Comparison of ENCODE assay signal across 11 cellular contexts in the genomic region with DNA sequence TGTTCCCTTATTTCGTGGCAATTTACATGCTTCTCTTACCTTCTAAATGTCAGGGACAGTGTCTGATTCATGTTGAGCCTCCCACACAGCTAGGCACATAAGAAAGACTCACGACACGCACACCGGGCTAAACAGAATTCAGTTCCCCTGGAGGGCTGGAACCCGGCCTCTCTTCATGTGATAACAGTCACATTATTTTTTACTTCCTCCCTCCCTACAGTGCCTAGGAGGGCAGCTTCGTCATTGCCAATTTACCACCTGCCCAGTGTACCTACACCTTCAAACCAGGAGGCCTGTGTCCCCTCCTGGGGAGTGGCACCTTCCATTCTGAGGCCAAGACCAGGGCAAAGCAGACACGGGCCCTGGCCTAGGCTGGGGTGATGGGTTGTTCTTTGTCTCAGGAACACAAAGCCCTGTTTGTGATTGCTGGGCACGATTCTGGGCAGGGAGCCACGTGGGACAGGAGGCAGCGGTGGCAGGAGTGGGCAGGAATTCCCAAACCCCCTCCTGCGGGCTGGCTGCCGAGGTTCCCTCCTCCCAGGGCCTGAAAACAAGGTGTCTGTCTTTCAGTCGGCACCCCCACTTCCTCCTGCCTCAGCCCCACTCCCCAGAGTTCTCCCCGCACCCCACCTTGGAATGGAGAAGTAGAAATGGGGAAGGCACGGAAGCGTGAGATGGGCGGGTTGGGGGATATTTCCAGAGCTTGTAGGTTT. TPM values are rescaled to one million over a fixed set of nuclear protein-coding genes. Genes with fewer than 3 reads are reported as not detected.
A peak's percentile ranks its signal among the peaks of the same experiment; 100 is the strongest.
DNase-seq lines count a peak whose midpoint lies in the region; ATAC-seq and TF ChIP-seq lines count a peak whose summit lies in the region.
"Had no signal": no experiment of that assay in that cellular context is flagged by ENCODE, and none has a peak within 500 bp of the region (broad histone marks: within the 10 kb centered on the region; RNA-seq: fewer than 3 reads in every experiment).

No MANE protein-coding gene starts in this region.

- CTCF ChIA-PET in activated CD4-positive, alpha-beta T cell treated with anti-CD3 and anti-CD28 coated beads, Interleukin-2, amount 10 ng/mL, durations not matched to agents 7 days and 5 days (lab: Charles Lee), result interaction anchor here (0.6 kb wide), 1 partner anchor 482 kb away, joined by 4 read pairs; no protein-coding TSS in a partner anchor

- H3K36me3 ChIP-seq in DOHH2 (ENCODE audit: control insufficient read depth, low read length) (no peaks in the 10 kb centered on the region), neutrophil (no peaks in the 10 kb centered on the region)

- no peak for TF ChIP-seq POLR2A in NB4 (IDR thresholded peaks at IDR 0.05; ENCODE audit: extremely low read depth, insufficient read length)

- peaks cover 4% of the 10 kb centered on the region for H3K27me3 Mint-ChIP-seq in activated CD4-positive, alpha-beta T cell treated with anti-CD3 and anti-CD28 coated beads, Interleukin-2, amount 10 ng/mL, durations not matched to agents 7 days and 5 days

- no peaks in the 10 kb centered on the region for H4K20me1 ChIP-seq in DOHH2 (ENCODE audit: control insufficient read depth, insufficient read depth, low read depth, low read length)

- H3K4me3 ChIP-seq in DOHH2 (ENCODE audit: low read length) (peak overlapping the region; percentile 30), NB4 (ENCODE audit: low read depth, low read length) (no peak overlapping the region), neutrophil (ENCODE audit: low read depth in 1 of 2, low read length in 1 of 2) (peak overlapping the region in 1 of 2 experiments; percentile 8)

- no peak overlapping the region for H3K27ac Mint-ChIP-seq in activated CD4-positive, alpha-beta T cell treated with anti-CD3 and anti-CD28 coated beads, Interleukin-2, amount 10 ng/mL, durations not matched to agents 7 days and 5 days

- no peaks in the 10 kb centered on the region for H3K9me3 Mint-ChIP-seq in activated CD4-positive, alpha-beta T cell treated with anti-CD3 and anti-CD28 coated beads, Interleukin-2, amount 10 ng/mL, durations not matched to agents 7 days and 5 days

- H3K4me1 Mint-ChIP-seq in activated CD4-positive, alpha-beta T cell treated with anti-CD3 and anti-CD28 coated beads, Interleukin-2, amount 10 ng/mL, durations not matched to agents 7 days and 5 days, result peaks cover 1% of the 10 kb centered on the region

- H3K4me2 ChIP-seq in DOHH2 (ENCODE audit: low read length), result peak overlapping the region; percentile 57

- H3K27me3 ChIP-seq in DOHH2 (ENCODE audit: control insufficient read depth, low read length) (no peaks in the 10 kb centered on the region), neutrophil (peaks cover 12% of the 10 kb centered on the region)

- H3K9me3 ChIP-seq in DOHH2 (ENCODE audit: control insufficient read depth, insufficient read depth, low read length) (no peaks in the 10 kb centered on the region), neutrophil (no peaks in the 10 kb centered on the region)

- no peak for ATAC-seq in HG03520 (IDR thresholded peaks at IDR 0.05; ENCODE audit: unreplicated experiment)

- peak overlapping the region; percentile 51 for H3K27ac ChIP-seq in DOHH2 (ENCODE audit: low read depth, low read length)
- peak overlapping the region; percentile 70 for H3K27ac ChIP-seq in neutrophil

- DNase-seq in NB4 (ENCODE audit: low read depth) (peak; percentile 66), cerebellar cortex (ENCODE audit: low spot score) (peak; percentile 69), NCI-H345 (lab: John Stamatoyannopoulos, UW) (no peak), AG20443 (ENCODE audit: low spot score) (no peak)
- DNase-seq in activated CD4-positive, alpha-beta T cell treated with anti-CD3 and anti-CD28 coated beads, Interleukin-2, amount 10 ng/mL, durations not matched to agents 7 days and 5 days, result no peak
- DNase-seq: SHP77 treated with DMSO at 0.1 percent for 48 hours had no signal

- H3K4me1 ChIP-seq in DOHH2 (ENCODE audit: control insufficient read depth, low read length) (peaks cover 35% of the 10 kb centered on the region), neutrophil (ENCODE audit: control insufficient read depth in 1 of 2, insufficient read depth in 1 of 2, low read depth in 1 of 2, low read length in 1 of 2) (peaks cover 12 to 14% of the 10 kb centered on the region in 2 experiments)

- no peaks in the 10 kb centered on the region for H3K36me3 Mint-ChIP-seq in activated CD4-positive, alpha-beta T cell treated with anti-CD3 and anti-CD28 coated beads, Interleukin-2, amount 10 ng/mL, durations not matched to agents 7 days and 5 days (ENCODE audit: low read depth)

- no peaks in the 10 kb centered on the region for H3K9me2 ChIP-seq in DOHH2 (replicated peaks; ENCODE audit: control insufficient read depth, low read length)

- H3K4me3 Mint-ChIP-seq in activated CD4-positive, alpha-beta T cell treated with anti-CD3 and anti-CD28 coated beads, Interleukin-2, amount 10 ng/mL, durations not matched to agents 7 days and 5 days, result no peak overlapping the region

- no peak for TF ChIP-seq CTCF in DOHH2 (IDR thresholded peaks at IDR 0.05; ENCODE audit: low read depth, low read length, poor library complexity, severe bottlenecking)
- TF ChIP-seq CTCF in NB4 (IDR thresholded peaks at IDR 0.05; ENCODE audit: low read depth, low read length), result no peak
- no peak for TF ChIP-seq CTCF in neutrophil (IDR thresholded peaks at IDR 0.05)

- no peaks in the 10 kb centered on the region for H3K79me2 ChIP-seq in DOHH2 (ENCODE audit: control insufficient read depth, low read length)

- peaks cover 10% of the 10 kb centered on the region for H3F3A ChIP-seq in DOHH2 (ENCODE audit: control insufficient read depth, insufficient read depth)

- POLR2A ChIA-PET in activated CD4-positive, alpha-beta T cell treated with anti-CD3 and anti-CD28 coated beads, Interleukin-2, amount 10 ng/mL, durations not matched to agents 7 days and 5 days (lab: Charles Lee), result no interaction called here

RNA-seq across cellular contexts. Expression of a gene that starts 6.8 kb away (rescaled TPM):
- under 1 TPM; 0.20 to 0.40 TPM for total RNA-seq in activated CD4-positive, alpha-beta T cell treated with anti-CD3 and anti-CD28 coated beads, Interleukin-2, amount 10 ng/mL, durations not matched to agents 7 days and 5 days
- total RNA-seq: subcutaneous adipose tissue had no signal

RNA-seq across cellular contexts. Expression of a gene that starts 7.2 kb away (rescaled TPM):
- total RNA-seq in activated CD4-positive, alpha-beta T cell treated with anti-CD3 and anti-CD28 coated beads, Interleukin-2, amount 10 ng/mL, durations not matched to agents 7 days and 5 days, result under 1 TPM; 0.37 to 0.42 TPM
- total RNA-seq: mononuclear cell, subcutaneous adipose tissue had no signal

RNA-seq across cellular contexts. Expression of a gene that starts 42.9 kb away (rescaled TPM):
- 10 to 100 TPM; 65.6 to 72.0 TPM for total RNA-seq in activated CD4-positive, alpha-beta T cell treated with anti-CD3 and anti-CD28 coated beads, Interleukin-2, amount 10 ng/mL, durations not matched to agents 7 days and 5 days

RNA-seq across cellular contexts. Expression of a gene that starts 43.2 kb away (rescaled TPM):
- 10 to 100 TPM; 17.0 to 18.0 TPM for total RNA-seq in activated CD4-positive, alpha-beta T cell treated with anti-CD3 and anti-CD28 coated beads, Interleukin-2, amount 10 ng/mL, durations not matched to agents 7 days and 5 days

Comparison
In these comparisons a context has a peak if more than half of its experiments do, and no peak if none do; other contexts are left out.
1. DNase-seq: peak in NB4 (single experiment) and cerebellar cortex (single experiment); none in NCI-H345 (single experiment), AG20443 (single experiment) and activated CD4-positive, alpha-beta T cell treated with anti-CD3 and anti-CD28 coated beads, Interleukin-2, amount 10 ng/mL, durations not matched to agents 7 days and 5 days (single experiment).